In genomic region chr7:44767912-44768662, GRCh38 we compare ENCODE assay signal across 8 cellular contexts. TPM values are rescaled to one million over a fixed set of nuclear protein-coding genes. Genes with fewer than 3 reads are reported as not detected.
DNase-seq lines count a peak whose midpoint lies in the region; ATAC-seq and TF ChIP-seq lines count a peak whose summit lies in the region.

No MANE protein-coding gene starts in this region.

- CTCF ChIA-PET in A673 (lab: Charles Lee), result no interaction called here

- TF ChIP-seq CTCF in A673 (conservative IDR thresholded peaks at IDR 0.05; ENCODE audit: low read depth, low read length), result no peak
- no peak for TF ChIP-seq CTCF in colonic mucosa (IDR thresholded peaks at IDR 0.05)
- no peak for TF ChIP-seq CTCF in uterus (IDR thresholded peaks at IDR 0.05)

- ATAC-seq in GM19395 (IDR thresholded peaks at IDR 0.05; ENCODE audit: unreplicated experiment) (peak; percentile 85), GM21825 (IDR thresholded peaks at IDR 0.05; ENCODE audit: unreplicated experiment) (no peak)

- intact Hi-C loops in A673 (cut with micrococcal nuclease; ENCODE audit: unreplicated experiment) (no loop called here), colonic mucosa (cut with DNase I) (loop anchor here (10.0 kb wide), 1 partner anchor 173 kb away; no protein-coding TSS in a partner anchor), uterus (cut with DNase I; ENCODE audit: low total_unique reads) (no loop called here)

- H3K36me3 ChIP-seq in A673 (ENCODE audit: insufficient read depth, low read length, poor library complexity, severe bottlenecking), result peaks cover 46% of the 10 kb centered on the region
- peaks cover 22% of the 10 kb centered on the region for H3K36me3 ChIP-seq in colonic mucosa
- peaks cover 40 to 44% of the 10 kb centered on the region in 2 donors for H3K36me3 ChIP-seq in mucosa of rectum (ENCODE audit: control insufficient read depth in 2 of 2, insufficient read depth in 2 of 2, low read length in 2 of 2)
- H3K36me3 ChIP-seq in uterus, result no peaks in the 10 kb centered on the region

- peak overlapping the region in 1 of 2 donors; percentile 58 for H3K9ac ChIP-seq in colonic mucosa (ENCODE audit: low read depth in 2 of 2, low read length in 2 of 2)
- H3K9ac ChIP-seq in mucosa of rectum (ENCODE audit: low read depth in 1 of 2, low read length in 2 of 2), result peak overlapping the region; percentile 13 to 32

- DNase-seq in A673 (ENCODE audit: low spot score), result no peak
- DNase-seq in NCI-H524 treated with DMSO at 0.1 percent for 48 hours (lab: John Stamatoyannopoulos, UW), result peak; percentile 93
- DNase-seq in colonic mucosa, result peak; percentile 85
- DNase-seq in uterus, result peak; percentile 83 to 84
- DNase-seq in NCI-H2227 (lab: John Stamatoyannopoulos, UW; ENCODE audit: unreplicated experiment), result no peak

- no peak overlapping the region for H3K4me3 ChIP-seq in A673 (ENCODE audit: low read depth, low read length, poor library complexity, severe bottlenecking)
- no peak overlapping the region for H3K4me3 ChIP-seq in colonic mucosa
- H3K4me3 ChIP-seq in mucosa of rectum (ENCODE audit: low read length in 2 of 2), result no peak overlapping the region
- H3K4me3 ChIP-seq in uterus, result no peak overlapping the region

- BruUV-seq in A673 (replicated peaks; lab: Mats Ljungman, UMichigan), result TSS peak; percentile 20

- H3K27ac ChIP-seq in A673 (ENCODE audit: low read depth, low read length, poor library complexity, severe bottlenecking) (peak overlapping the region; percentile 30), colonic mucosa (peak overlapping the region; percentile 55), mucosa of rectum (ENCODE audit: low read depth in 2 of 2, low read length in 2 of 2) (peak overlapping the region; percentile 56 to 74), uterus (peak overlapping the region; percentile 78 to 82)

- no peaks in the 10 kb centered on the region for H3K9me3 ChIP-seq in A673 (ENCODE audit: low read depth, low read length, poor library complexity, severe bottlenecking)
- no peaks in the 10 kb centered on the region for H3K9me3 ChIP-seq in colonic mucosa
- no peaks in the 10 kb centered on the region for H3K9me3 ChIP-seq in mucosa of rectum (ENCODE audit: control insufficient read depth in 2 of 2, low read length in 2 of 2)
- H3K9me3 ChIP-seq in uterus, result no peaks in the 10 kb centered on the region

- no peaks in the 10 kb centered on the region for H3K27me3 ChIP-seq in A673 (replicated peaks; ENCODE audit: insufficient read depth, low read depth, low read length, poor library complexity)
- no peaks in the 10 kb centered on the region for H3K27me3 ChIP-seq in colonic mucosa
- H3K27me3 ChIP-seq in mucosa of rectum (ENCODE audit: control insufficient read depth in 2 of 2, insufficient read depth in 2 of 2, low read length in 2 of 2), result peaks cover 0 to 2% of the 10 kb centered on the region in 2 donors
- no peaks in the 10 kb centered on the region for H3K27me3 ChIP-seq in uterus

- H3K4me1 ChIP-seq in A673 (ENCODE audit: insufficient read depth, low read length, poor library complexity, severe bottlenecking) (no peaks in the 10 kb centered on the region), colonic mucosa (peaks cover 25% of the 10 kb centered on the region), mucosa of rectum (ENCODE audit: control insufficient read depth in 2 of 2, insufficient read depth in 2 of 2, low read length in 2 of 2) (peaks cover 26 to 32% of the 10 kb centered on the region in 2 donors), uterus (peaks cover 0 to 16% of the 10 kb centered on the region in 2 donors)

- peak in 1 of 2 donors; percentile 7 for TF ChIP-seq POLR2A in uterus (IDR thresholded peaks at IDR 0.05)

- POLR2A ChIA-PET in A673 (lab: Charles Lee; ENCODE audit: low non-redundant PET), result no interaction called here

RNA-seq across cellular contexts. Expression of gene ZMIZ2, which starts 19.4 kb away (rescaled TPM):
- total RNA-seq in A673 (2021) (108 and 114 TPM in 2 replicates), colonic mucosa (100 to 1,000 TPM in 1 of 2 donors, 10 to 100 TPM in 1; 61.8 to 112 TPM), uterus (10 to 100 TPM in 2 of 4 donors, 1 to 10 TPM in 2; 2.8 to 97.0 (median 12.2) TPM)

RNA-seq across cellular contexts. Expression of gene PPIA, which starts 28.4 kb away (rescaled TPM):
- total RNA-seq in A673 (2021) (2,816 and 3,047 TPM in 2 replicates), colonic mucosa (1,000 to 10,000 TPM; 1,435 to 2,110 TPM), uterus (1,000 to 10,000 TPM in 1 of 4 donors, 100 to 1,000 TPM in 3; 474 to 1,393 (median 544) TPM)

Comparison
In these comparisons a context has a peak if more than half of its experiments do, and no peak if none do; other contexts are left out.
1. DNase-seq: peak in NCI-H524 treated with DMSO at 0.1 percent for 48 hours (single experiment), colonic mucosa (single experiment) and uterus (2 of 2); none in A673 (single experiment) and NCI-H2227 (single experiment).
2. H3K27ac ChIP-seq: peak in every context shown above with its lines; median percentile 80 in uterus; 65 in mucosa of rectum; 55 in colonic mucosa; 30 in A673.